8 cellular contexts compared by ENCODE assay signal in the genomic region with DNA sequence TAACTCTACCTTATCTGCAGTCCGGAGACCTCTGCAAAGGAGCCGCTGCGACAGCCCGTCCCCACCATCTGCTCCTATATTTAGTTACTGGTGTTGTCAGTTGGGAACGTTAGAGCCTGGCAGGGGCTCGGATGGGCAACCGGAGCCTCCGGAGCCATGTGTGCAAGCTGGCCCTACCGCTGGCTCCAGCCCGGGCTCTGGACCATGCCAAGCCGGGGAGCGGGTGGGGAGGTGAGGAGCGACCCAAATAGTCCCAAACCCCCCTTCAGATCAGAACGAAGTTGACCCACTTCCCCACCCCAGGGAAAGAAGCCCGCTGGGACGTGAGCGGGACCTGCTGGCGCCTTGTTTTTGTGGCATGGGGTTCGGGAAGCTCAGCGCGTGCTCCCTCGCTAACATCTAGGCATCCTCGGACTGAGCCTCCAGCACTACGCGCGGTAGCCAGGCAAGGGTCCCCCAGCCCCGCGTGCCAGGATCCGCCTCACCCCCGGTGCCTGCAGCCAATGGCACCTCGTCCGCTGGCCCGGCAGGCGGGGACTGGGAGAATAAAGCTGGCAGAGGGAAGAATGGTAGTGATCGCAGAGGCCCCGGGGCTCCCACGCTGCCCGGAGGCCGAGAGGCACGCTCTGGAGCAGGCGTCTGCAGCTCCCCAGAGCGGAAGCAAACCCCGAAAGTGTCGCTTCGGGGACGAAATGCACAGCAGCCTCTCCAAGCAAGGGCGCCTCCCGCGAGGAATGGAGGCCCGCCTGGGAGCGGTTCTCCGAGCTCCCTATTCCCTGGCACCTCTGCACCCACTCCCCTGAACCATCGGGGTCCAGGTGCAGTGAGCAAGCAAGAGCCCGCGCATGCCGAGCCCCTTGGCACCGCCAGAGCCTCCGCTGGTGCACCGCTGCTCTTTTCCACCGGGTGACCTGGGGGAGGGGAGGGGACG. TPM values are rescaled to one million over a fixed set of nuclear protein-coding genes. Genes with fewer than 3 reads are reported as not detected.
DNase-seq lines count a peak whose midpoint lies in the region; ATAC-seq and TF ChIP-seq lines count a peak whose summit lies in the region.

No MANE protein-coding gene starts in this region.

- no peaks in the 10 kb centered on the region for H3K27me3 ChIP-seq in SU-DHL-6 (ENCODE audit: low read length)

- H3K27ac ChIP-seq in SU-DHL-6 (ENCODE audit: low read depth, low read length), result peak overlapping the region; percentile 33; the same call in 1 of the 2 replicates
- peak overlapping the region; percentile 39 for H3K27ac ChIP-seq in cingulate gyrus (ENCODE audit: low read depth, low read length)

- peak overlapping the region; percentile 75 for H3K4me2 ChIP-seq in SU-DHL-6 (ENCODE audit: low read depth, low read length, poor library complexity, severe bottlenecking)

- DNase-seq in DMS53 (lab: John Stamatoyannopoulos, UW), result peak; percentile 80
- peak; percentile 23 for DNase-seq in HT1080 (ENCODE audit: low read depth)
- peak; percentile 44 to 52 for DNase-seq in left colon
- DNase-seq in stimulated activated CD4-positive, alpha-beta T cell treated with anti-CD3 and anti-CD28 coated beads, Interleukin-4, amount 100 ng/mL, for 1 hour, result peak; percentile 29

- ATAC-seq in GM21367 (IDR thresholded peaks at IDR 0.05; ENCODE audit: unreplicated experiment) (peak; percentile 40), left colon (peak; percentile 39), GM18870 (IDR thresholded peaks at IDR 0.05; ENCODE audit: unreplicated experiment) (no peak)

- peak overlapping the region; percentile 63 for H3K4me3 ChIP-seq in SU-DHL-6 (ENCODE audit: insufficient read depth, low read length, poor library complexity, severe bottlenecking)

- intact Hi-C loops in left colon (cut with DNase I, micrococcal nuclease), result no loop called here

- no peaks in the 10 kb centered on the region for H4K20me1 ChIP-seq in SU-DHL-6 (ENCODE audit: low read depth, low read length)

- peaks cover 20% of the 10 kb centered on the region for H3K79me2 ChIP-seq in SU-DHL-6 (ENCODE audit: insufficient read depth, low read length)

- peaks cover 19% of the 10 kb centered on the region for H3F3A ChIP-seq in SU-DHL-6 (ENCODE audit: insufficient read depth)

- peak overlapping the region; percentile 71 for H3K9ac ChIP-seq in SU-DHL-6 (ENCODE audit: low read length)

- no peaks in the 10 kb centered on the region for H3K36me3 ChIP-seq in SU-DHL-6 (ENCODE audit: low read length)

- H2AFZ ChIP-seq in SU-DHL-6 (ENCODE audit: low read depth, low read length, severe bottlenecking), result peak overlapping the region; percentile 73

- no peaks in the 10 kb centered on the region for H3K9me2 ChIP-seq in SU-DHL-6 (replicated peaks; ENCODE audit: insufficient read depth, low read length)

- no peak for TF ChIP-seq CTCF in SU-DHL-6 (IDR thresholded peaks at IDR 0.05; ENCODE audit: insufficient read depth, low read length, poor library complexity, severe bottlenecking)

- no peaks in the 10 kb centered on the region for H3K9me3 ChIP-seq in SU-DHL-6 (ENCODE audit: insufficient read depth, low read length)

RNA-seq across cellular contexts. Expression of gene LRRC20, which starts 0.7 kb away (rescaled TPM):
- total RNA-seq in HT1080 (2014; rRNA removed; shearing (Covaris generic)), result 29.2 and 40.4 TPM in 2 replicates
- polyA plus RNA-seq in HT1080 (2015; cell fraction: cytosol; rRNA removed), result 8.0 and 8.4 TPM in 2 replicates
- 4.2 and 7.0 TPM in 2 replicates for polyA plus RNA-seq in HT1080 (2015; cell fraction: nucleus; rRNA removed)
- 1 to 10 TPM; 5.0 to 5.6 TPM for total RNA-seq in left colon

RNA-seq across cellular contexts. Expression of gene EIF4EBP2, which starts 22.2 kb away (rescaled TPM):
- total RNA-seq in HT1080 (2014; rRNA removed; shearing (Covaris generic)), result 16.2 and 24.2 TPM in 2 replicates
- polyA plus RNA-seq in HT1080 (2015; cell fraction: cytosol; rRNA removed), result 22.0 and 25.8 TPM in 2 replicates
- polyA plus RNA-seq in HT1080 (2015; cell fraction: nucleus; rRNA removed), result 11.0 TPM in 2 replicates
- 100 to 1,000 TPM in 1 of 2 donors, 10 to 100 TPM in 1; 72.2 to 112 TPM for total RNA-seq in left colon

RNA-seq across cellular contexts. Expression of gene NODAL, which starts 59.7 kb away (rescaled TPM):
- 0.37 TPM in 1 of 2 replicates, not detected in the other for total RNA-seq in HT1080 (2014; rRNA removed; shearing (Covaris generic))
- polyA plus RNA-seq in HT1080 (2015; cell fraction: cytosol; rRNA removed), result not detected in 2 replicates
- polyA plus RNA-seq in HT1080 (2015; cell fraction: nucleus; rRNA removed), result not detected in 2 replicates
- total RNA-seq in left colon, result not detected

Comparison
In these comparisons a context has a peak if more than half of its experiments do, and no peak if none do; other contexts are left out.
1. DNase-seq: peak in every context shown above with its lines; median percentile 80 in DMS53; 48 in left colon; 29 in stimulated activated CD4-positive, alpha-beta T cell treated with anti-CD3 and anti-CD28 coated beads, Interleukin-4, amount 100 ng/mL, for 1 hour; 23 in HT1080.